In genomic region chr13:44305216-44305615, GRCh38 we compare ENCODE assay signal across 12 cellular contexts.
DNase-seq lines count a peak whose midpoint lies in the region; ATAC-seq and TF ChIP-seq lines count a peak whose summit lies in the region.
"Had no signal": no experiment of that assay in that cellular context is flagged by ENCODE, and none has a peak within 500 bp of the region (broad histone marks: within the 10 kb centered on the region; RNA-seq: fewer than 3 reads in every experiment).

No MANE protein-coding gene starts in this region.

- H3K4me1 ChIP-seq in HEK293 (ENCODE audit: control insufficient read depth, insufficient read depth, low read length) = peaks cover 7% of the 10 kb centered on the region
- peaks cover 16% of the 10 kb centered on the region for H3K4me1 ChIP-seq in iPS-15b (ENCODE audit: control insufficient read depth, insufficient read depth, low read length)
- H3K4me1 ChIP-seq in gastrocnemius medialis = peaks cover 63 to 79% of the 10 kb centered on the region in 2 donors

- no peak for TF ChIP-seq CTCF in HEK293 (tag by site-specific recombination; IDR thresholded peaks at IDR 0.05)
- no peak for TF ChIP-seq CTCF in VCaP (conservative IDR thresholded peaks at IDR 0.05)
- TF ChIP-seq CTCF in gastrocnemius medialis (IDR thresholded peaks at IDR 0.05 in 4 of 5, conservative IDR thresholded peaks at IDR 0.05 in 1 of 5) = no peak
- TF ChIP-seq CTCF in activated CD8-positive, alpha-beta T cell treated with anti-CD3 and anti-CD28 coated beads for 36 hours (IDR thresholded peaks at IDR 0.05) = no peak

- H3K27ac ChIP-seq in HEK293 (ENCODE audit: extremely low read depth, low read depth, low read length) (no peak overlapping the region), VCaP (peak overlapping the region; percentile 77), gastrocnemius medialis (peak overlapping the region in 3 of 4 donors; percentile 53 to 89 (median 71))

- DNase-seq in gastrocnemius medialis (no peak), NCI-H2227 (lab: John Stamatoyannopoulos, UW; ENCODE audit: unreplicated experiment) (no peak)
- DNase-seq in activated CD8-positive, alpha-beta T cell treated with anti-CD3 and anti-CD28 coated beads for 36 hours = no peak
- DNase-seq: activated CD4-positive, alpha-beta memory T cell treated with anti-CD3 and anti-CD28 coated beads for 36 hours; effector memory CD4-positive, alpha-beta T cell; left colon had no signal

- H3K9me3 Mint-ChIP-seq in activated CD8-positive, alpha-beta T cell treated with anti-CD3 and anti-CD28 coated beads for 36 hours = no peaks in the 10 kb centered on the region
- H3K9me3 Mint-ChIP-seq: activated CD4-positive, alpha-beta memory T cell treated with anti-CD3 and anti-CD28 coated beads for 36 hours had no signal

- H3K27me3 ChIP-seq in iPS-15b (ENCODE audit: control insufficient read depth, insufficient read depth, low read length) = peaks cover 54% of the 10 kb centered on the region
- no peaks in the 10 kb centered on the region for H3K27me3 ChIP-seq in gastrocnemius medialis
- H3K27me3 ChIP-seq: MG63 had no signal

- CTCF ChIA-PET in HEK293 (lab: Yijun Ruan, JAX) = no interaction called here
- CTCF ChIA-PET in activated CD8-positive, alpha-beta T cell treated with anti-CD3 and anti-CD28 coated beads for 36 hours (lab: Charles Lee) = no interaction called here

- intact Hi-C loops in gastrocnemius medialis (cut with DNase I; ENCODE audit: low total_unique reads) = loop anchor here (10.0 kb wide), 1 partner anchor 620 kb away; no protein-coding TSS in a partner anchor
- intact Hi-C loops in activated CD8-positive, alpha-beta T cell treated with anti-CD3 and anti-CD28 coated beads for 36 hours (cut with micrococcal nuclease) = no loop called here

- no peak for ATAC-seq in gastrocnemius medialis
- no peak for ATAC-seq in activated CD8-positive, alpha-beta T cell treated with anti-CD3 and anti-CD28 coated beads for 36 hours
- ATAC-seq in GM18868 (IDR thresholded peaks at IDR 0.05; ENCODE audit: unreplicated experiment) = no peak
- no peak for ATAC-seq in HG02642 (IDR thresholded peaks at IDR 0.05; ENCODE audit: poor library complexity, unreplicated experiment)
- ATAC-seq: left colon had no signal

- peaks cover 38% of the 10 kb centered on the region for H3K4me1 Mint-ChIP-seq in activated CD8-positive, alpha-beta T cell treated with anti-CD3 and anti-CD28 coated beads for 36 hours (ENCODE audit: low read depth)

- peaks cover 4% of the 10 kb centered on the region for H3K27me3 Mint-ChIP-seq in activated CD8-positive, alpha-beta T cell treated with anti-CD3 and anti-CD28 coated beads for 36 hours

- POLR2A ChIA-PET in HEK293 (lab: Yijun Ruan, JAX) = no interaction called here
- POLR2A ChIA-PET in activated CD8-positive, alpha-beta T cell treated with anti-CD3 and anti-CD28 coated beads for 36 hours (lab: Charles Lee) = no interaction called here

- no peak for TF ChIP-seq POLR2A in gastrocnemius medialis (IDR thresholded peaks at IDR 0.05)

- H3K36me3 Mint-ChIP-seq in activated CD8-positive, alpha-beta T cell treated with anti-CD3 and anti-CD28 coated beads for 36 hours (ENCODE audit: low read depth) = no peaks in the 10 kb centered on the region
- H3K36me3 Mint-ChIP-seq: activated CD4-positive, alpha-beta memory T cell treated with anti-CD3 and anti-CD28 coated beads for 36 hours had no signal

- no peak overlapping the region for H3K9ac ChIP-seq in iPS-15b (ENCODE audit: low read depth, low read length)

- H3K9me3 ChIP-seq in HEK293 (ENCODE audit: control insufficient read depth, insufficient read depth, low read depth, low read length) = no peaks in the 10 kb centered on the region
- H3K9me3 ChIP-seq in iPS-15b (ENCODE audit: control insufficient read depth, insufficient read depth, low read length) = no peaks in the 10 kb centered on the region
- no peaks in the 10 kb centered on the region for H3K9me3 ChIP-seq in gastrocnemius medialis
- H3K9me3 ChIP-seq: MG63 had no signal

- H3K4me3 ChIP-seq in HEK293 (ENCODE audit: low read depth, low read length) = no peak overlapping the region
- peak overlapping the region; percentile 53 for H3K4me3 ChIP-seq in iPS-15b (ENCODE audit: low read depth, low read length)
- no peak overlapping the region for H3K4me3 ChIP-seq in gastrocnemius medialis
- H3K4me3 ChIP-seq: MG63 had no signal

- H3K36me3 ChIP-seq in HEK293 (ENCODE audit: control insufficient read depth in 2 of 2, insufficient read depth in 1 of 2, low read length in 2 of 2) (no peaks in the 10 kb centered on the region), iPS-15b (ENCODE audit: control insufficient read depth, insufficient read depth, low read length) (no peaks in the 10 kb centered on the region), gastrocnemius medialis (no peaks in the 10 kb centered on the region)
- H3K36me3 ChIP-seq: MG63 had no signal

- H3K27ac Mint-ChIP-seq in activated CD8-positive, alpha-beta T cell treated with anti-CD3 and anti-CD28 coated beads for 36 hours = no peak overlapping the region
- H3K27ac Mint-ChIP-seq: activated CD4-positive, alpha-beta memory T cell treated with anti-CD3 and anti-CD28 coated beads for 36 hours had no signal

- in situ Hi-C loops in gastrocnemius medialis (cut with MboI; ENCODE audit: low sequenced_read_pairs in 4 of 4) = loop anchor here in 1 of 4 donors (10.0 kb wide), 1 partner anchor 70 kb away; no protein-coding TSS in a partner anchor

- H3K4me3 Mint-ChIP-seq in activated CD8-positive, alpha-beta T cell treated with anti-CD3 and anti-CD28 coated beads for 36 hours = no peak overlapping the region
- H3K4me3 Mint-ChIP-seq: activated CD4-positive, alpha-beta memory T cell treated with anti-CD3 and anti-CD28 coated beads for 36 hours had no signal

TF ChIP-seq in HEK293, 187 proteins besides CTCF, POLR2A, EP300 and RAD21:
- TF ChIP-seq ZIC2 (tag by site-specific recombination; IDR thresholded peaks at IDR 0.05) = peak; percentile 78
- TF ChIP-seq WT1 (tag by site-specific recombination; IDR thresholded peaks at IDR 0.05) = peak; percentile 44
- TF ChIP-seq, protein P1, sequence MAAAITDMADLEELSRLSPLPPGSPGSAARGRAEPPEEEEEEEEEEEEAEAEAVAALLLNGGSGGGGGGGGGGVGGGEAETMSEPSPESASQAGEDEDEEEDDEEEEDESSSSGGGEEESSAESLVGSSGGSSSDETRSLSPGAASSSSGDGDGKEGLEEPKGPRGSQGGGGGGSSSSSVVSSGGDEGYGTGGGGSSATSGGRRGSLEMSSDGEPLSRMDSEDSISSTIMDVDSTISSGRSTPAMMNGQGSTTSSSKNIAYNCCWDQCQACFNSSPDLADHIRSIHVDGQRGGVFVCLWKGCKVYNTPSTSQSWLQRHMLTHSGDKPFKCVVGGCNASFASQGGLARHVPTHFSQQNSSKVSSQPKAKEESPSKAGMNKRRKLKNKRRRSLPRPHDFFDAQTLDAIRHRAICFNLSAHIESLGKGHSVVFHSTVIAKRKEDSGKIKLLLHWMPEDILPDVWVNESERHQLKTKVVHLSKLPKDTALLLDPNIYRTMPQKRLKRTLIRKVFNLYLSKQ (tag by site-specific recombination; IDR thresholded peaks at IDR 0.05; ENCODE audit: borderline replicate concordance) = no peak
